In the genomic region with DNA sequence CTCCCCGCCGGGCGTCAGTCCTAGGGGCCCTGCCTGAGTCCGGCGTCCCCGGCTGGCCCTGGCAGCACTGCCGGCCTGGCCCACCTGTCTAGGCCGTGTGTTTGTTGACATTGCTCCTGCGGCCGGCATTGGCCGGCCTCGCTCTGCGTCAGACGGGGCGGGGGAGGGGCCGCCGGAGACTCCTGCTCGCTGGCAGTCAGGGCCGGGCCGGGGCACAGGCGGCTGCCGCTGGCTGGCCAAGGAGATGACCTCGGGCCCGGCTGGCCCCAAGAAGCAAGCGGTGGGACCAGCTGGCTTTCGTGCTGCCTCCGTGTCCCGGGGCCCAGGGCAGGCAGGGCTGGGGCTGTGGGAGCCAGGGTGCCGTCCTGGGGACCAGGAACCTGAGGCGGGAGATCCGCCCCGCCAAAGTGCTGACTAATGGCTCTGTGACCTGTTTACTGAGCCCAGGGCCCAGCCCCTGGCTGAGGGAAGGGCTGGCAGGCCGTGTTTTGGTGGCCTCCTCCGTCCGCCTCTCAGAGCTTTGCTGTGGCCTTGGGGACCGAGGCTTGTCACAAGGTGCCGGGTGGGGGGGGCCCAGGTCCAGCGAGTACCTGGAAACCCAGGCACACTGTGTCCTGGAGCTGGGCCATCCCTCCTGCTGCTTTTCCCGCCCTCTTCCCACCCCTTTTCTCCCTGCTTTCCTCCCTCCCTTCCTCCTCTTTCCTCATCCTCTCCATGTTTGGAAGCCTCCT, we compare ENCODE assay signal across 1 cellular context.
TF ChIP-seq lines count a peak whose summit lies in the region.

No MANE protein-coding gene starts in this region.

TF ChIP-seq in K562, 482 proteins besides CTCF, POLR2A, EP300 and RAD21 (continued from another document and continues in another):
- TF ChIP-seq, protein P1, sequence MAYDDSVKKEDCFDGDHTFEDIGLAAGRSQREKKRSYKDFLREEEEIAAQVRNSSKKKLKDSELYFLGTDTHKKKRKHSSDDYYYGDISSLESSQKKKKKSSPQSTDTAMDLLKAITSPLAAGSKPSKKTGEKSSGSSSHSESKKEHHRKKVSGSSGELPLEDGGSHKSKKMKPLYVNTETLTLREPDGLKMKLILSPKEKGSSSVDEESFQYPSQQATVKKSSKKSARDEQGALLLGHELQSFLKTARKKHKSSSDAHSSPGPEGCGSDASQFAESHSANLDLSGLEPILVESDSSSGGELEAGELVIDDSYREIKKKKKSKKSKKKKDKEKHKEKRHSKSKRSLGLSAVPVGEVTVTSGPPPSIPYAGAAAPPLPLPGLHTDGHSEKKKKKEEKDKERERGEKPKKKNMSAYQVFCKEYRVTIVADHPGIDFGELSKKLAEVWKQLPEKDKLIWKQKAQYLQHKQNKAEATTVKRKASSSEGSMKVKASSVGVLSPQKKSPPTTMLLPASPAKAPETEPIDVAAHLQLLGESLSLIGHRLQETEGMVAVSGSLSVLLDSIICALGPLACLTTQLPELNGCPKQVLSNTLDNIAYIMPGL (CRISPR knock-in tag; IDR thresholded peaks at IDR 0.05), result no peak; the same call in 1 of the 2 replicates
- TF ChIP-seq PML (IDR thresholded peaks at IDR 0.05; ENCODE audit: low read length) (no peak), SP2 (IDR thresholded peaks at IDR 0.05; ENCODE audit: extremely low read depth, low read depth, low read length, poor library complexity, severe bottlenecking) (no peak), GABPB2 (CRISPR knock-in tag; conservative IDR thresholded peaks at IDR 0.05) (no peak), PHTF2 (CRISPR knock-in tag; IDR thresholded peaks at IDR 0.05) (no peak), HLTF (IDR thresholded peaks at IDR 0.05) (no peak), KLF10 (CRISPR knock-in tag; IDR thresholded peaks at IDR 0.05) (no peak), SMAD4 (CRISPR knock-in tag; conservative IDR thresholded peaks at IDR 0.05) (peak; percentile 85), MEF2D (tag; conservative IDR thresholded peaks at IDR 0.05; ENCODE audit: low read depth) (no peak), RBM39 (optimal IDR thresholded peaks at IDR 0.05; ENCODE audit: low read depth, low read length) (no peak), MECOM (CRISPR knock-in tag; IDR thresholded peaks at IDR 0.05) (no peak), PHB (CRISPR knock-in tag; IDR thresholded peaks at IDR 0.05) (no peak), PHF8 (IDR thresholded peaks at IDR 0.05; ENCODE audit: borderline replicate concordance, low read length) (peak; percentile 74; the same call in 1 of the 2 replicates), ZNF224 (CRISPR knock-in tag; IDR thresholded peaks at IDR 0.05) (no peak), RBM25 (IDR thresholded peaks at IDR 0.05; ENCODE audit: low read depth, low read length, severe bottlenecking) (no peak), ZNF133 (CRISPR knock-in tag; IDR thresholded peaks at IDR 0.05) (no peak), HMGN3 (IDR thresholded peaks at IDR 0.05; ENCODE audit: borderline replicate concordance, extremely low read depth, insufficient read length, low read depth, low read length) (peak; percentile 63), XRCC4 (IDR thresholded peaks at IDR 0.05; ENCODE audit: extremely low read depth, insufficient read depth, insufficient read length) (no peak), BDP1 (IDR thresholded peaks at IDR 0.05; ENCODE audit: insufficient read depth, insufficient read length) (no peak), RB1 (IDR thresholded peaks at IDR 0.05; ENCODE audit: low read depth) (peak; percentile 53), MTA1 (IDR thresholded peaks at IDR 0.05; ENCODE audit: borderline replicate concordance) (no peak), ZNF121 (CRISPR knock-in tag; conservative IDR thresholded peaks at IDR 0.05) (no peak)
- TF ChIP-seq, protein P2, sequence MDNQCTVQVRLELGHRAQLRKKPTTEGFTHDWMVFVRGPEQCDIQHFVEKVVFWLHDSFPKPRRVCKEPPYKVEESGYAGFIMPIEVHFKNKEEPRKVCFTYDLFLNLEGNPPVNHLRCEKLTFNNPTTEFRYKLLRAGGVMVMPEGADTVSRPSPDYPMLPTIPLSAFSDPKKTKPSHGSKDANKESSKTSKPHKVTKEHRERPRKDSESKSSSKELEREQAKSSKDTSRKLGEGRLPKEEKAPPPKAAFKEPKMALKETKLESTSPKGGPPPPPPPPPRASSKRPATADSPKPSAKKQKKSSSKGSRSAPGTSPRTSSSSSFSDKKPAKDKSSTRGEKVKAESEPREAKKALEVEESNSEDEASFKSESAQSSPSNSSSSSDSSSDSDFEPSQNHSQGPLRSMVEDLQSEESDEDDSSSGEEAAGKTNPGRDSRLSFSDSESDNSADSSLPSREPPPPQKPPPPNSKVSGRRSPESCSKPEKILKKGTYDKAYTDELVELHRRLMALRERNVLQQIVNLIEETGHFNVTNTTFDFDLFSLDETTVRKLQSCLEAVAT (IDR thresholded peaks at IDR 0.05), result no peak
- TF ChIP-seq, protein P3, sequence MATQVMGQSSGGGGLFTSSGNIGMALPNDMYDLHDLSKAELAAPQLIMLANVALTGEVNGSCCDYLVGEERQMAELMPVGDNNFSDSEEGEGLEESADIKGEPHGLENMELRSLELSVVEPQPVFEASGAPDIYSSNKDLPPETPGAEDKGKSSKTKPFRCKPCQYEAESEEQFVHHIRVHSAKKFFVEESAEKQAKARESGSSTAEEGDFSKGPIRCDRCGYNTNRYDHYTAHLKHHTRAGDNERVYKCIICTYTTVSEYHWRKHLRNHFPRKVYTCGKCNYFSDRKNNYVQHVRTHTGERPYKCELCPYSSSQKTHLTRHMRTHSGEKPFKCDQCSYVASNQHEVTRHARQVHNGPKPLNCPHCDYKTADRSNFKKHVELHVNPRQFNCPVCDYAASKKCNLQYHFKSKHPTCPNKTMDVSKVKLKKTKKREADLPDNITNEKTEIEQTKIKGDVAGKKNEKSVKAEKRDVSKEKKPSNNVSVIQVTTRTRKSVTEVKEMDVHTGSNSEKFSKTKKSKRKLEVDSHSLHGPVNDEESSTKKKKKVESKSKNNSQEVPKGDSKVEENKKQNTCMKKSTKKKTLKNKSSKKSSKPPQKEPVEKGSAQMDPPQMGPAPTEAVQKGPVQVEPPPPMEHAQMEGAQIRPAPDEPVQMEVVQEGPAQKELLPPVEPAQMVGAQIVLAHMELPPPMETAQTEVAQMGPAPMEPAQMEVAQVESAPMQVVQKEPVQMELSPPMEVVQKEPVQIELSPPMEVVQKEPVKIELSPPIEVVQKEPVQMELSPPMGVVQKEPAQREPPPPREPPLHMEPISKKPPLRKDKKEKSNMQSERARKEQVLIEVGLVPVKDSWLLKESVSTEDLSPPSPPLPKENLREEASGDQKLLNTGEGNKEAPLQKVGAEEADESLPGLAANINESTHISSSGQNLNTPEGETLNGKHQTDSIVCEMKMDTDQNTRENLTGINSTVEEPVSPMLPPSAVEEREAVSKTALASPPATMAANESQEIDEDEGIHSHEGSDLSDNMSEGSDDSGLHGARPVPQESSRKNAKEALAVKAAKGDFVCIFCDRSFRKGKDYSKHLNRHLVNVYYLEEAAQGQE (CRISPR knock-in tag; IDR thresholded peaks at IDR 0.05; ENCODE audit: low read depth), result no peak
- TF ChIP-seq, protein P4, sequence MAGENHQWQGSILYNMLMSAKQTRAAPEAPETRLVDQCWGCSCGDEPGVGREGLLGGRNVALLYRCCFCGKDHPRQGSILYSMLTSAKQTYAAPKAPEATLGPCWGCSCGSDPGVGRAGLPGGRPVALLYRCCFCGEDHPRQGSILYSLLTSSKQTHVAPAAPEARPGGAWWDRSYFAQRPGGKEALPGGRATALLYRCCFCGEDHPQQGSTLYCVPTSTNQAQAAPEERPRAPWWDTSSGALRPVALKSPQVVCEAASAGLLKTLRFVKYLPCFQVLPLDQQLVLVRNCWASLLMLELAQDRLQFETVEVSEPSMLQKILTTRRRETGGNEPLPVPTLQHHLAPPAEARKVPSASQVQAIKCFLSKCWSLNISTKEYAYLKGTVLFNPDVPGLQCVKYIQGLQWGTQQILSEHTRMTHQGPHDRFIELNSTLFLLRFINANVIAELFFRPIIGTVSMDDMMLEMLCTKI (IDR thresholded peaks at IDR 0.05; ENCODE audit: partially characterized antibody), result no peak
- TF ChIP-seq, protein P5, sequence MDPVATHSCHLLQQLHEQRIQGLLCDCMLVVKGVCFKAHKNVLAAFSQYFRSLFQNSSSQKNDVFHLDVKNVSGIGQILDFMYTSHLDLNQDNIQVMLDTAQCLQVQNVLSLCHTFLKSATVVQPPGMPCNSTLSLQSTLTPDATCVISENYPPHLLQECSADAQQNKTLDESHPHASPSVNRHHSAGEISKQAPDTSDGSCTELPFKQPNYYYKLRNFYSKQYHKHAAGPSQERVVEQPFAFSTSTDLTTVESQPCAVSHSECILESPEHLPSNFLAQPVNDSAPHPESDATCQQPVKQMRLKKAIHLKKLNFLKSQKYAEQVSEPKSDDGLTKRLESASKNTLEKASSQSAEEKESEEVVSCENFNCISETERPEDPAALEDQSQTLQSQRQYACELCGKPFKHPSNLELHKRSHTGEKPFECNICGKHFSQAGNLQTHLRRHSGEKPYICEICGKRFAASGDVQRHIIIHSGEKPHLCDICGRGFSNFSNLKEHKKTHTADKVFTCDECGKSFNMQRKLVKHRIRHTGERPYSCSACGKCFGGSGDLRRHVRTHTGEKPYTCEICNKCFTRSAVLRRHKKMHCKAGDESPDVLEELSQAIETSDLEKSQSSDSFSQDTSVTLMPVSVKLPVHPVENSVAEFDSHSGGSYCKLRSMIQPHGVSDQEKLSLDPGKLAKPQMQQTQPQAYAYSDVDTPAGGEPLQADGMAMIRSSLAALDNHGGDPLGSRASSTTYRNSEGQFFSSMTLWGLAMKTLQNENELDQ (CRISPR knock-in tag; IDR thresholded peaks at IDR 0.05; ENCODE audit: borderline replicate concordance), result no peak
- TF ChIP-seq, protein P6, sequence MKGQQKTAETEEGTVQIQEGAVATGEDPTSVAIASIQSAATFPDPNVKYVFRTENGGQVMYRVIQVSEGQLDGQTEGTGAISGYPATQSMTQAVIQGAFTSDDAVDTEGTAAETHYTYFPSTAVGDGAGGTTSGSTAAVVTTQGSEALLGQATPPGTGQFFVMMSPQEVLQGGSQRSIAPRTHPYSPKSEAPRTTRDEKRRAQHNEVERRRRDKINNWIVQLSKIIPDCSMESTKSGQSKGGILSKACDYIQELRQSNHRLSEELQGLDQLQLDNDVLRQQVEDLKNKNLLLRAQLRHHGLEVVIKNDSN (CRISPR knock-in tag; IDR thresholded peaks at IDR 0.05), result no peak
- TF ChIP-seq, protein P7, sequence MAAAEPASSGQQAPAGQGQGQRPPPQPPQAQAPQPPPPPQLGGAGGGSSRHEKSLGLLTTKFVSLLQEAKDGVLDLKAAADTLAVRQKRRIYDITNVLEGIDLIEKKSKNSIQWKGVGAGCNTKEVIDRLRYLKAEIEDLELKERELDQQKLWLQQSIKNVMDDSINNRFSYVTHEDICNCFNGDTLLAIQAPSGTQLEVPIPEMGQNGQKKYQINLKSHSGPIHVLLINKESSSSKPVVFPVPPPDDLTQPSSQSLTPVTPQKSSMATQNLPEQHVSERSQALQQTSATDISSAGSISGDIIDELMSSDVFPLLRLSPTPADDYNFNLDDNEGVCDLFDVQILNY (CRISPR knock-in tag; IDR thresholded peaks at IDR 0.05), result no peak
- TF ChIP-seq, protein P8, sequence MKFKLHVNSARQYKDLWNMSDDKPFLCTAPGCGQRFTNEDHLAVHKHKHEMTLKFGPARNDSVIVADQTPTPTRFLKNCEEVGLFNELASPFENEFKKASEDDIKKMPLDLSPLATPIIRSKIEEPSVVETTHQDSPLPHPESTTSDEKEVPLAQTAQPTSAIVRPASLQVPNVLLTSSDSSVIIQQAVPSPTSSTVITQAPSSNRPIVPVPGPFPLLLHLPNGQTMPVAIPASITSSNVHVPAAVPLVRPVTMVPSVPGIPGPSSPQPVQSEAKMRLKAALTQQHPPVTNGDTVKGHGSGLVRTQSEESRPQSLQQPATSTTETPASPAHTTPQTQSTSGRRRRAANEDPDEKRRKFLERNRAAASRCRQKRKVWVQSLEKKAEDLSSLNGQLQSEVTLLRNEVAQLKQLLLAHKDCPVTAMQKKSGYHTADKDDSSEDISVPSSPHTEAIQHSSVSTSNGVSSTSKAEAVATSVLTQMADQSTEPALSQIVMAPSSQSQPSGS (CRISPR knock-in tag; IDR thresholded peaks at IDR 0.05), result no peak
- TF ChIP-seq, protein P9, sequence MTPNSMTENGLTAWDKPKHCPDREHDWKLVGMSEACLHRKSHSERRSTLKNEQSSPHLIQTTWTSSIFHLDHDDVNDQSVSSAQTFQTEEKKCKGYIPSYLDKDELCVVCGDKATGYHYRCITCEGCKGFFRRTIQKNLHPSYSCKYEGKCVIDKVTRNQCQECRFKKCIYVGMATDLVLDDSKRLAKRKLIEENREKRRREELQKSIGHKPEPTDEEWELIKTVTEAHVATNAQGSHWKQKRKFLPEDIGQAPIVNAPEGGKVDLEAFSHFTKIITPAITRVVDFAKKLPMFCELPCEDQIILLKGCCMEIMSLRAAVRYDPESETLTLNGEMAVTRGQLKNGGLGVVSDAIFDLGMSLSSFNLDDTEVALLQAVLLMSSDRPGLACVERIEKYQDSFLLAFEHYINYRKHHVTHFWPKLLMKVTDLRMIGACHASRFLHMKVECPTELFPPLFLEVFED (CRISPR knock-in tag; conservative IDR thresholded peaks at IDR 0.05), result 0 out of 2 replicates have a peak, but pooled peaks have one; percentile 24
- TF ChIP-seq, protein P10, sequence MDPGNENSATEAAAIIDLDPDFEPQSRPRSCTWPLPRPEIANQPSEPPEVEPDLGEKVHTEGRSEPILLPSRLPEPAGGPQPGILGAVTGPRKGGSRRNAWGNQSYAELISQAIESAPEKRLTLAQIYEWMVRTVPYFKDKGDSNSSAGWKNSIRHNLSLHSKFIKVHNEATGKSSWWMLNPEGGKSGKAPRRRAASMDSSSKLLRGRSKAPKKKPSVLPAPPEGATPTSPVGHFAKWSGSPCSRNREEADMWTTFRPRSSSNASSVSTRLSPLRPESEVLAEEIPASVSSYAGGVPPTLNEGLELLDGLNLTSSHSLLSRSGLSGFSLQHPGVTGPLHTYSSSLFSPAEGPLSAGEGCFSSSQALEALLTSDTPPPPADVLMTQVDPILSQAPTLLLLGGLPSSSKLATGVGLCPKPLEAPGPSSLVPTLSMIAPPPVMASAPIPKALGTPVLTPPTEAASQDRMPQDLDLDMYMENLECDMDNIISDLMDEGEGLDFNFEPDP (CRISPR knock-in tag; IDR thresholded peaks at IDR 0.05), result no peak
- TF ChIP-seq, protein P11, sequence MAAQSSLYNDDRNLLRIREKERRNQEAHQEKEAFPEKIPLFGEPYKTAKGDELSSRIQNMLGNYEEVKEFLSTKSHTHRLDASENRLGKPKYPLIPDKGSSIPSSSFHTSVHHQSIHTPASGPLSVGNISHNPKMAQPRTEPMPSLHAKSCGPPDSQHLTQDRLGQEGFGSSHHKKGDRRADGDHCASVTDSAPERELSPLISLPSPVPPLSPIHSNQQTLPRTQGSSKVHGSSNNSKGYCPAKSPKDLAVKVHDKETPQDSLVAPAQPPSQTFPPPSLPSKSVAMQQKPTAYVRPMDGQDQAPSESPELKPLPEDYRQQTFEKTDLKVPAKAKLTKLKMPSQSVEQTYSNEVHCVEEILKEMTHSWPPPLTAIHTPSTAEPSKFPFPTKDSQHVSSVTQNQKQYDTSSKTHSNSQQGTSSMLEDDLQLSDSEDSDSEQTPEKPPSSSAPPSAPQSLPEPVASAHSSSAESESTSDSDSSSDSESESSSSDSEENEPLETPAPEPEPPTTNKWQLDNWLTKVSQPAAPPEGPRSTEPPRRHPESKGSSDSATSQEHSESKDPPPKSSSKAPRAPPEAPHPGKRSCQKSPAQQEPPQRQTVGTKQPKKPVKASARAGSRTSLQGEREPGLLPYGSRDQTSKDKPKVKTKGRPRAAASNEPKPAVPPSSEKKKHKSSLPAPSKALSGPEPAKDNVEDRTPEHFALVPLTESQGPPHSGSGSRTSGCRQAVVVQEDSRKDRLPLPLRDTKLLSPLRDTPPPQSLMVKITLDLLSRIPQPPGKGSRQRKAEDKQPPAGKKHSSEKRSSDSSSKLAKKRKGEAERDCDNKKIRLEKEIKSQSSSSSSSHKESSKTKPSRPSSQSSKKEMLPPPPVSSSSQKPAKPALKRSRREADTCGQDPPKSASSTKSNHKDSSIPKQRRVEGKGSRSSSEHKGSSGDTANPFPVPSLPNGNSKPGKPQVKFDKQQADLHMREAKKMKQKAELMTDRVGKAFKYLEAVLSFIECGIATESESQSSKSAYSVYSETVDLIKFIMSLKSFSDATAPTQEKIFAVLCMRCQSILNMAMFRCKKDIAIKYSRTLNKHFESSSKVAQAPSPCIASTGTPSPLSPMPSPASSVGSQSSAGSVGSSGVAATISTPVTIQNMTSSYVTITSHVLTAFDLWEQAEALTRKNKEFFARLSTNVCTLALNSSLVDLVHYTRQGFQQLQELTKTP (IDR thresholded peaks at IDR 0.05; ENCODE audit: low read depth in 1 of 2, partially characterized antibody in 2 of 2), result no peak
